ENCODE assay signal across 29 cellular contexts in genomic region chr11:41720761-41721160, GRCh38.
"Had no signal": no experiment of that assay in that cellular context is flagged by ENCODE, and none has a peak within 500 bp of the region (broad histone marks: within the 10 kb centered on the region; RNA-seq: fewer than 3 reads in every experiment).

No MANE protein-coding gene starts in this region.

- H3K36me3 ChIP-seq: adrenal gland, breast epithelium, SJSA1 had no signal

- ATAC-seq: activated CD4-positive, alpha-beta T cell treated with anti-CD3 and anti-CD28 coated beads for 36 hours; activated CD4-positive, CD25-positive, alpha-beta regulatory T cell treated with anti-CD3 and anti-CD28 coated beads, Interleukin-2, amount 50 U/mL, for 24 hours; activated CD8-positive, alpha-beta T cell treated with anti-CD3 and anti-CD28 coated beads, Interleukin-2, amount 10 ng/mL, durations not matched to agents 7 days and 5 days; activated naive CD4-positive, alpha-beta T cell treated with anti-CD3 and anti-CD28 coated beads, Interleukin-2, amount 50 U/mL, for 72 hours; body of pancreas; Panc1 had no signal

- H3K9ac ChIP-seq: KMS-11, SK-N-SH had no signal

- H3K4me3 Mint-ChIP-seq: activated CD4-positive, alpha-beta T cell treated with anti-CD3 and anti-CD28 coated beads for 36 hours; activated CD4-positive, alpha-beta T cell treated with anti-CD3 and anti-CD28 coated beads, Interleukin-2, amount 10 ng/mL, durations not matched to agents 7 days and 5 days; activated CD8-positive, alpha-beta T cell treated with anti-CD3 and anti-CD28 coated beads, Interleukin-2, amount 10 ng/mL, durations not matched to agents 7 days and 5 days; activated naive CD4-positive, alpha-beta T cell treated with anti-CD3 and anti-CD28 coated beads for 36 hours; activated T-cell treated with anti-CD3 and anti-CD28 coated beads, Interleukin-2, amount 50 U/mL, for 24 hours; T-helper 1 cell treated with Interleukin-12 subunit alpha and Interleukin-12 subunit beta and Interleukin-4 antibody, amounts not matched to agents 30 μg/mL and 1 μg/mL, for 36 hours; T-helper 2 cell treated with Interferon-gamma antibody and Interleukin-4, amounts not matched to agents 5 μg/mL and 100 μg/mL, for 36 hours had no signal

- H3K4me1 Mint-ChIP-seq: activated CD4-positive, alpha-beta T cell treated with anti-CD3 and anti-CD28 coated beads for 36 hours; activated CD4-positive, alpha-beta T cell treated with anti-CD3 and anti-CD28 coated beads, Interleukin-2, amount 10 ng/mL, durations not matched to agents 7 days and 5 days had no signal

- H3K27me3 ChIP-seq: adrenal gland, body of pancreas, breast epithelium, SJSA1 had no signal

- DNase-seq: activated CD4-positive, alpha-beta T cell treated with anti-CD3 and anti-CD28 coated beads for 36 hours; activated CD4-positive, alpha-beta T cell treated with anti-CD3 and anti-CD28 coated beads, Interleukin-2, amount 10 ng/mL, durations not matched to agents 7 days and 5 days; activated CD4-positive, alpha-beta T cell treated with anti-CD3 and anti-CD28 coated beads, Interleukin-2, amount 50 U/mL, for 48 hours; activated CD8-positive, alpha-beta T cell treated with anti-CD3 and anti-CD28 coated beads, Interleukin-2, amount 10 ng/mL, durations not matched to agents 7 days and 5 days; activated gamma-delta T cell; activated naive CD4-positive, alpha-beta T cell treated with anti-CD3 and anti-CD28 coated beads for 36 hours; activated T-cell treated with anti-CD3 and anti-CD28 coated beads, Interleukin-2, amount 50 U/mL, for 24 hours; adrenal gland; body of pancreas; NCI-H1092 treated with DMSO at 0.1 percent for 48 hours; NCI-H1436; NCI-H1694; NCI-H1930; NCI-H2081 treated with DMSO at 0.1 percent for 48 hours; NCI-H2171; NCI-H446; NCI-H510A treated with DMSO at 0.1 percent for 48 hours; NCI-H526 treated with DMSO at 0.1 percent for 48 hours; SHP77 treated with DMSO at 0.1 percent for 48 hours; SK-N-SH had no signal

- H3K9me3 ChIP-seq: adrenal gland, body of pancreas, breast epithelium, SK-N-SH had no signal

- H3K27me3 Mint-ChIP-seq: activated CD4-positive, alpha-beta T cell treated with anti-CD3 and anti-CD28 coated beads for 36 hours; activated CD4-positive, alpha-beta T cell treated with anti-CD3 and anti-CD28 coated beads, Interleukin-2, amount 10 ng/mL, durations not matched to agents 7 days and 5 days; activated T-cell treated with anti-CD3 and anti-CD28 coated beads, Interleukin-2, amount 50 U/mL, for 24 hours had no signal

- H3K4me2 ChIP-seq: KMS-11, SK-N-SH had no signal

- H3K27ac Mint-ChIP-seq: activated CD4-positive, alpha-beta T cell treated with anti-CD3 and anti-CD28 coated beads for 36 hours; activated CD4-positive, alpha-beta T cell treated with anti-CD3 and anti-CD28 coated beads, Interleukin-2, amount 10 ng/mL, durations not matched to agents 7 days and 5 days; activated CD8-positive, alpha-beta T cell treated with anti-CD3 and anti-CD28 coated beads, Interleukin-2, amount 10 ng/mL, durations not matched to agents 7 days and 5 days; activated naive CD4-positive, alpha-beta T cell treated with anti-CD3 and anti-CD28 coated beads for 36 hours; activated naive CD4-positive, alpha-beta T cell treated with anti-CD3 and anti-CD28 coated beads, Interleukin-2, amount 50 U/mL, for 72 hours; activated T-cell treated with anti-CD3 and anti-CD28 coated beads, Interleukin-2, amount 50 U/mL, for 24 hours; activated T-helper 2 cell treated with anti-CD3 and anti-CD28 coated beads, Interferon-gamma antibody, Interleukin-2, Interleukin-4, amounts not matched to agents 10 μg/mL and 5 μg/mL and 100 μg/mL, durations not matched to agents 14 hours and 24 hours and 36 hours; T-helper 1 cell treated with Interleukin-12 subunit alpha and Interleukin-12 subunit beta and Interleukin-4 antibody, amounts not matched to agents 30 μg/mL and 1 μg/mL, for 36 hours; T-helper 2 cell treated with Interferon-gamma antibody and Interleukin-4, amounts not matched to agents 5 μg/mL and 100 μg/mL, for 36 hours had no signal

- H3K4me1 ChIP-seq: adrenal gland, body of pancreas, breast epithelium, SJSA1 had no signal

- H3K4me3 ChIP-seq: adrenal gland, body of pancreas, breast epithelium, SJSA1 had no signal

- H3K27ac ChIP-seq: adrenal gland, body of pancreas, breast epithelium, KMS-11, SJSA1 had no signal
